ENCODE assay signal across 12 cellular contexts in the genomic region with DNA sequence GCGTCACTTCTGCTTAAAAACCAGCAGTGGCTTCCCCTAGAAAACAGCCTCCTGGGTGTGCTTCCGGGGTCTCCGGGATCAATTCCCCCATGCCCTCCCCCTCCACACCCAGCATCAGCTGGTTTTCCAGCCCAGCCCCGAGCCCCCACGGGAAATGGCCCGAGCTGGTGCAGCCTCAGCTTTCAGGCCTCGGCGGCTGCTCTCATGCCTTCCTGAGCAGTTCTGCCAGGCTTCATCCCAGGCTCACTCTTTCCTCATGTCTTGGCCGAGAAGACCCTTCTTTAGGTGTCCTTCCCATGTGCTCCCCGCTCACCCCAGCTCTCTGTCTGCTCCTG.
A peak's percentile ranks its signal among the peaks of the same experiment; 100 is the strongest.
DNase-seq lines count a peak whose midpoint lies in the region; ATAC-seq and TF ChIP-seq lines count a peak whose summit lies in the region.
"Had no signal": no experiment of that assay in that cellular context is flagged by ENCODE, and none has a peak within 500 bp of the region (broad histone marks: within the 10 kb centered on the region; RNA-seq: fewer than 3 reads in every experiment).

No MANE protein-coding gene starts in this region.

- in situ Hi-C loops in mammary epithelial cell (cut with MboI; ENCODE audit: low sequenced_read_pairs in 2 of 2) = no loop called here

- H3K4me2 ChIP-seq in mammary epithelial cell (ENCODE audit: insufficient read depth, low read depth, low read length) (no peak overlapping the region), MM.1S (ENCODE audit: low read depth, low read length) (no peak overlapping the region)

- dilution Hi-C loops in mammary epithelial cell (cut with HindIII; ENCODE audit: low sequenced_read_pairs) = no loop called here

- no peaks in the 10 kb centered on the region for H3K36me3 Mint-ChIP-seq in activated naive CD8-positive, alpha-beta T cell
- no peaks in the 10 kb centered on the region for H3K36me3 Mint-ChIP-seq in activated naive CD8-positive, alpha-beta T cell treated with anti-CD3 and anti-CD28 coated beads, Interleukin-2, amount 50 U/mL, for 24 hours (ENCODE audit: low read depth)
- no peaks in the 10 kb centered on the region for H3K36me3 Mint-ChIP-seq in type B pancreatic cell

- no TSS peak for BruUV-seq in mammary epithelial cell (replicated peaks; lab: Mats Ljungman, UMichigan)

- no peak for ATAC-seq in activated naive CD8-positive, alpha-beta T cell treated with anti-CD3 and anti-CD28 coated beads, Interleukin-2, amount 50 U/mL, for 24 hours
- peak; percentile 13 to 40 (median 20) for ATAC-seq in right lobe of liver
- no peak for ATAC-seq in GM18502 (IDR thresholded peaks at IDR 0.05; ENCODE audit: poor library complexity, unreplicated experiment)

- no peaks in the 10 kb centered on the region for H4K20me1 ChIP-seq in mammary epithelial cell (ENCODE audit: insufficient read depth, low read length)
- H4K20me1 ChIP-seq in MM.1S (ENCODE audit: insufficient read depth, low read length) = no peaks in the 10 kb centered on the region

- 67% methylated on average over 6 of the region's 10 CpGs for WGBS in right lobe of liver (ENCODE audit: insufficient coverage, low coverage, low lambda C conversion rate, missing lambda C conversion rate)
- WGBS in mammary epithelial cell (ENCODE audit: low coverage, missing lambda C conversion rate) = 74% methylated on average over 7 of the region's 10 CpGs

- TF ChIP-seq POLR2A in right lobe of liver (IDR thresholded peaks at IDR 0.05) = no peak

- DNase-seq in activated naive CD8-positive, alpha-beta T cell treated with anti-CD3 and anti-CD28 coated beads, Interleukin-2, amount 50 U/mL, for 24 hours = no peak
- no peak for DNase-seq in Jurkat, Clone E6-1 (ENCODE audit: low read depth, low spot score)
- no peak for DNase-seq in right lobe of liver
- DNase-seq in type B pancreatic cell (ENCODE audit: extremely low spot score, unreplicated experiment) = no peak
- DNase-seq in mammary epithelial cell = no peak
- no peak for DNase-seq in MM.1S
- DNase-seq: activated CD4-positive, alpha-beta T cell treated with anti-CD3 and anti-CD28 coated beads, Interleukin-2, amount 50 U/mL, for 48 hours; heart right ventricle; pancreas had no signal

- H2AFZ ChIP-seq in mammary epithelial cell (ENCODE audit: low read depth, low read length) (no peak overlapping the region), MM.1S (ENCODE audit: low read length) (no peak overlapping the region)

- H3K9me3 ChIP-seq in right lobe of liver (no peaks in the 10 kb centered on the region), mammary epithelial cell (replicated peaks; ENCODE audit: insufficient read depth, low read length) (no peaks in the 10 kb centered on the region), MM.1S (replicated peaks; ENCODE audit: insufficient read depth, low read length) (no peaks in the 10 kb centered on the region)
- H3K9me3 ChIP-seq: heart right ventricle, pancreas had no signal

- no peaks in the 10 kb centered on the region for H3K9me2 ChIP-seq in MM.1S (replicated peaks; ENCODE audit: insufficient read depth, low read length)

- H3K27ac Mint-ChIP-seq in activated naive CD8-positive, alpha-beta T cell = no peak overlapping the region
- H3K27ac Mint-ChIP-seq in activated naive CD8-positive, alpha-beta T cell treated with anti-CD3 and anti-CD28 coated beads, Interleukin-2, amount 50 U/mL, for 24 hours = no peak overlapping the region
- H3K27ac Mint-ChIP-seq in type B pancreatic cell = peak overlapping the region; percentile 78
- H3K27ac Mint-ChIP-seq: activated naive CD4-positive, alpha-beta T cell treated with anti-CD3 and anti-CD28 coated beads for 36 hours had no signal

- intact Hi-C loops in right lobe of liver (cut with DNase I) = no loop called here
- intact Hi-C loops in mammary epithelial cell (cut with micrococcal nuclease) = no loop called here

- peak overlapping the region; percentile 42 for H3K4me3 ChIP-seq in Jurkat, Clone E6-1 (ENCODE audit: low read length)
- H3K4me3 ChIP-seq in right lobe of liver = no peak overlapping the region
- no peak overlapping the region for H3K4me3 ChIP-seq in mammary epithelial cell (replicated peaks in 1 of 3; ENCODE audit: insufficient read depth in 1 of 3, low read depth in 2 of 3, low read length in 3 of 3)
- no peak overlapping the region for H3K4me3 ChIP-seq in MM.1S (ENCODE audit: low read length)
- H3K4me3 ChIP-seq: heart right ventricle, pancreas had no signal

- H3K36me3 ChIP-seq in right lobe of liver (no peaks in the 10 kb centered on the region), mammary epithelial cell (ENCODE audit: insufficient read depth, low read length) (no peaks in the 10 kb centered on the region), MM.1S (replicated peaks; ENCODE audit: insufficient read depth, low read length) (no peaks in the 10 kb centered on the region)
- H3K36me3 ChIP-seq: heart right ventricle, pancreas had no signal

- no peaks in the 10 kb centered on the region for H3K27me3 Mint-ChIP-seq in activated naive CD8-positive, alpha-beta T cell
- peaks cover 9% of the 10 kb centered on the region for H3K27me3 Mint-ChIP-seq in activated naive CD8-positive, alpha-beta T cell treated with anti-CD3 and anti-CD28 coated beads, Interleukin-2, amount 50 U/mL, for 24 hours
- no peaks in the 10 kb centered on the region for H3K27me3 Mint-ChIP-seq in type B pancreatic cell

- H3K9ac ChIP-seq in mammary epithelial cell (ENCODE audit: insufficient read depth, low read length) = no peak overlapping the region
- no peak overlapping the region for H3K9ac ChIP-seq in MM.1S (ENCODE audit: low read length)

- no peaks in the 10 kb centered on the region for H3K79me2 ChIP-seq in mammary epithelial cell (ENCODE audit: insufficient read depth, low read length)
- H3K79me2 ChIP-seq in MM.1S (ENCODE audit: low read length) = no peaks in the 10 kb centered on the region

- H3F3A ChIP-seq in MM.1S (ENCODE audit: insufficient read depth, low read length) = no peaks in the 10 kb centered on the region

- peak overlapping the region; percentile 44 for H3K4me3 Mint-ChIP-seq in activated naive CD8-positive, alpha-beta T cell
- H3K4me3 Mint-ChIP-seq in activated naive CD8-positive, alpha-beta T cell treated with anti-CD3 and anti-CD28 coated beads, Interleukin-2, amount 50 U/mL, for 24 hours = no peak overlapping the region
- H3K4me3 Mint-ChIP-seq in type B pancreatic cell = peak overlapping the region; percentile 64
- H3K4me3 Mint-ChIP-seq: activated naive CD4-positive, alpha-beta T cell treated with anti-CD3 and anti-CD28 coated beads for 36 hours had no signal

- no peaks in the 10 kb centered on the region for H3K27me3 ChIP-seq in right lobe of liver
- H3K27me3 ChIP-seq in mammary epithelial cell (ENCODE audit: insufficient read depth, low read length) = no peaks in the 10 kb centered on the region
- no peaks in the 10 kb centered on the region for H3K27me3 ChIP-seq in MM.1S (replicated peaks; ENCODE audit: insufficient read depth, low read length)
- H3K27me3 ChIP-seq: heart right ventricle, pancreas had no signal

- H3K27ac ChIP-seq in right lobe of liver (no peak overlapping the region), mammary epithelial cell (ENCODE audit: insufficient read depth, low read depth, low read length) (no peak overlapping the region), MM.1S (ENCODE audit: low read length) (no peak overlapping the region)
- H3K27ac ChIP-seq: heart right ventricle, pancreas had no signal

- no peaks in the 10 kb centered on the region for H3K9me3 Mint-ChIP-seq in activated naive CD8-positive, alpha-beta T cell (ENCODE audit: low read depth)
- H3K9me3 Mint-ChIP-seq in activated naive CD8-positive, alpha-beta T cell treated with anti-CD3 and anti-CD28 coated beads, Interleukin-2, amount 50 U/mL, for 24 hours = no peaks in the 10 kb centered on the region
- no peaks in the 10 kb centered on the region for H3K9me3 Mint-ChIP-seq in type B pancreatic cell
- H3K9me3 Mint-ChIP-seq: activated naive CD4-positive, alpha-beta T cell treated with anti-CD3 and anti-CD28 coated beads for 36 hours had no signal

- H3K4me1 Mint-ChIP-seq in activated naive CD8-positive, alpha-beta T cell (ENCODE audit: low read depth) = peaks cover 2% of the 10 kb centered on the region
- no peaks in the 10 kb centered on the region for H3K4me1 Mint-ChIP-seq in activated naive CD8-positive, alpha-beta T cell treated with anti-CD3 and anti-CD28 coated beads, Interleukin-2, amount 50 U/mL, for 24 hours
- peaks cover 29% of the 10 kb centered on the region for H3K4me1 Mint-ChIP-seq in type B pancreatic cell (ENCODE audit: unreplicated experiment)

- CTCF ChIA-PET in mammary epithelial cell (lab: Charles Lee; ENCODE audit: low non-redundant PET) = no interaction called here

- H3K4me1 ChIP-seq in right lobe of liver (peaks cover 0 to 28% (median 9%) of the 10 kb centered on the region in 4 donors), mammary epithelial cell (ENCODE audit: insufficient read depth, low read length) (no peaks in the 10 kb centered on the region), MM.1S (ENCODE audit: low read length) (no peaks in the 10 kb centered on the region)

- TF ChIP-seq CTCF in right lobe of liver (IDR thresholded peaks at IDR 0.05) (no peak), type B pancreatic cell (conservative IDR thresholded peaks at IDR 0.05) (no peak), mammary epithelial cell (conservative IDR thresholded peaks at IDR 0.05 in 1 of 2, IDR thresholded peaks at IDR 0.05 in 1 of 2; ENCODE audit: extremely low read depth in 1 of 2, insufficient read depth in 1 of 2, low read depth in 1 of 2, low read length in 2 of 2) (no peak), MM.1S (IDR thresholded peaks at IDR 0.05; ENCODE audit: low read length) (no peak)

Comparison
In these comparisons a context has a peak if more than half of its experiments do, and no peak if none do; other contexts are left out.
1. ATAC-seq: peak in right lobe of liver (4 of 4); none in activated naive CD8-positive, alpha-beta T cell treated with anti-CD3 and anti-CD28 coated beads, Interleukin-2, amount 50 U/mL, for 24 hours (single experiment) and GM18502 (single experiment).